ENCODE assay signal across 30 cellular contexts in the genomic region with DNA sequence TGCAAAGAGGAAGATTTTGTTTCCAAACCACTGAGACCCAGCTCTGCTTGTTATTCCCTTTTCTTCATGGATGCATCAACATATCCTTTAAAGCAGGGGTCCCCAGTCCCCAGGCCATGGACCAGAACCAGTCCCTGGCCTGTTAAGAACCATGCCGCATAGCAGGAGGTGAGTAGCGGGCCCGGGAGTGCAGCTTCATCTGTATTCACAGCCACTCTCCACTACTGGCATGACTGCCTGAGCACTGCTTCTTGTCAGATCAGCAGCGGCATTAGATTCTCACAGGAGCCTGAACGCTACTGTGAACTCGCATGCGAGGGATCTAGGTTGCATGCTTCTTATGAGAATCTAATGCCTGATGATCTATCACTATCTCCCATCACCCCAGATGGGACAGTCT. TPM values are rescaled to one million over a fixed set of nuclear protein-coding genes. Genes with fewer than 3 reads are reported as not detected.
DNase-seq lines count a peak whose midpoint lies in the region; ATAC-seq, FAIRE-seq and TF ChIP-seq lines count a peak whose summit lies in the region.
"Had no signal": no experiment of that assay in that cellular context is flagged by ENCODE, and none has a peak within 500 bp of the region (broad histone marks: within the 10 kb centered on the region; RNA-seq: fewer than 3 reads in every experiment).

No MANE protein-coding gene starts in this region.

- H2BK15ac ChIP-seq in neuronal stem cell (ENCODE audit: low read length) = no peak overlapping the region

- H2BK120ac ChIP-seq in neuronal stem cell (ENCODE audit: low read depth, low read length) = no peak overlapping the region

- no CpG with 5 or more reads among the region's 7 CpGs for WGBS in neuronal stem cell (ENCODE audit: extremely low coverage in 2 of 2, insufficient read length in 2 of 2, insufficient replicate concordance in 1 of 2), 2 donors
- 86% methylated on average over 6 of the region's 7 CpGs for whole genome bisulfite sequencing in HepG2 (ENCODE audit: low lambda C conversion rate)

- no peak for TF ChIP-seq RAD21 in HepG2 (CRISPR knock-in tag; IDR thresholded peaks at IDR 0.05)

- H3K27me3 ChIP-seq in neuronal stem cell (ENCODE audit: control insufficient read depth in 3 of 3, insufficient read depth in 3 of 3, low read depth in 1 of 3, low read length in 3 of 3) (no peaks in the 10 kb centered on the region), HepG2 (ENCODE audit: control insufficient read depth in 1 of 2, insufficient read depth in 2 of 2, low read length in 2 of 2) (no peaks in the 10 kb centered on the region)
- H3K27me3 ChIP-seq: BLaER1, SJSA1 had no signal

- TF ChIP-seq EP300 in HepG2 (IDR thresholded peaks at IDR 0.05; ENCODE audit: low read depth in 2 of 2, low read length in 2 of 2) (no peak), HepG2 (CRISPR knock-in tag; IDR thresholded peaks at IDR 0.05; ENCODE audit: borderline replicate concordance) (no peak)

- POLR2A ChIA-PET in HepG2 (lab: Yijun Ruan, JAX) = no interaction called here

- H4K20me1 ChIP-seq in HepG2 (ENCODE audit: insufficient read depth, low read length) = no peaks in the 10 kb centered on the region
- H4K20me1 ChIP-seq: BLaER1 had no signal

- DNase-seq in Ammon's horn (ENCODE audit: low spot score) (peak; percentile 25), D721Med (ENCODE audit: insufficient read length, low spot score) (no peak), head of caudate nucleus (peak in 25 of 42 donors; percentile 7 to 57 (median 29)), neuronal stem cell (ENCODE audit: low spot score) (no peak), foreskin melanocyte (no peak), NOMO-1 (lab: John Stamatoyannopoulos, UW; ENCODE audit: unreplicated experiment in 2 of 2) (no peak), HepG2 (ENCODE audit: low spot score) (no peak), NCI-H1048 (lab: John Stamatoyannopoulos, UW) (no peak)
- DNase-seq: 8988T; ACHN; Caco-2; CD4-positive, alpha-beta T cell; DMS 273 treated with DMSO at 0.1 percent for 48 hours; DMS79; GF-D8; H7; Karpas-422; NCI-H1092 treated with DMSO at 0.1 percent for 48 hours; NCI-H1436; NCI-H187 treated with DMSO at 0.1 percent for 48 hours; NCI-H2107; NCI-H446 treated with DMSO at 0.1 percent for 48 hours; NCI-H526; NCI-H82; NK-92 treated with Interleukin-12 subunit alpha and Interleukin-12 subunit beta, amount 100 ng/mL, for 24 hours; Right ventricle myocardium superior; RPMI8226 had no signal

- no peak overlapping the region for H2AFZ ChIP-seq in neuronal stem cell (ENCODE audit: low read length)
- no peak overlapping the region for H2AFZ ChIP-seq in HepG2 (ENCODE audit: low read length)

- no peaks in the 10 kb centered on the region for H3K79me2 ChIP-seq in HepG2 (ENCODE audit: insufficient read depth, low read length)

- no peak overlapping the region for H3K9ac ChIP-seq in neuronal stem cell (ENCODE audit: low read depth, low read length, poor library complexity)
- no peak overlapping the region for H3K9ac ChIP-seq in HepG2 (ENCODE audit: insufficient read depth, low read depth, low read length)
- H3K9ac ChIP-seq: BLaER1 had no signal

- intact Hi-C loops in head of caudate nucleus (cut with DNase I) (loop anchor here (5.0 kb wide), 1 partner anchor 40 kb away; no protein-coding TSS in a partner anchor), HepG2 (cut with micrococcal nuclease; ENCODE audit: unreplicated experiment) (no loop called here)

- CTCF ChIA-PET in HepG2 (lab: Yijun Ruan, JAX; ENCODE audit: low intra/inter-chr PET ratio, low total read pairs) = no interaction called here

- TF ChIP-seq POLR2A in HepG2 (IDR thresholded peaks at IDR 0.05; ENCODE audit: insufficient read depth in 1 of 2, low read depth in 2 of 2, low read length in 2 of 2) = no peak

- H3K23ac ChIP-seq in neuronal stem cell (ENCODE audit: low read depth, low read length, poor library complexity) = no peak overlapping the region

- peak overlapping the region; percentile 33 for H2BK12ac ChIP-seq in neuronal stem cell (ENCODE audit: low read length)

- no peak overlapping the region for H4K8ac ChIP-seq in neuronal stem cell (ENCODE audit: low read depth, low read length)

- no peak overlapping the region for H3K4ac ChIP-seq in neuronal stem cell (ENCODE audit: low read length)

- H3K9me3 ChIP-seq in neuronal stem cell (replicated peaks in 1 of 2; ENCODE audit: control insufficient read depth in 2 of 2, insufficient read depth in 1 of 2, low read depth in 1 of 2, low read length in 2 of 2) = peaks cover 0 to 4% of the 10 kb centered on the region in 2 donors
- no peaks in the 10 kb centered on the region for H3K9me3 ChIP-seq in HepG2 (ENCODE audit: low read length)
- H3K9me3 ChIP-seq: BLaER1, Caco-2, SJSA1 had no signal

- peaks cover 2% of the 10 kb centered on the region for H3K79me1 ChIP-seq in neuronal stem cell (ENCODE audit: low read depth, low read length)

- H2BK5ac ChIP-seq in neuronal stem cell (ENCODE audit: low read length) = no peak overlapping the region

- H3K4me2 ChIP-seq in neuronal stem cell (ENCODE audit: insufficient read depth, low read length, poor library complexity, severe bottlenecking) (no peak overlapping the region), HepG2 (ENCODE audit: low read depth, low read length) (no peak overlapping the region)
- H3K4me2 ChIP-seq: BLaER1 had no signal

- no peak for ATAC-seq in HepG2

- peak overlapping the region; percentile 19 for H2AK5ac ChIP-seq in neuronal stem cell (ENCODE audit: low read depth, low read length)

- H3K4me1 ChIP-seq in neuronal stem cell (ENCODE audit: control insufficient read depth in 2 of 2, insufficient read depth in 1 of 2, low read depth in 1 of 2, low read length in 2 of 2) = peaks cover 0 to 2% of the 10 kb centered on the region in 2 donors
- peaks cover 34% of the 10 kb centered on the region for H3K4me1 ChIP-seq in HepG2 (ENCODE audit: insufficient read depth, low read length)

- no peak overlapping the region for H4K91ac ChIP-seq in neuronal stem cell (ENCODE audit: low read depth, low read length, poor library complexity)

- FAIRE-seq in D721Med (lab: Jason Lieb, UNC) = peak; percentile 56
- no peak for FAIRE-seq in HepG2 (lab: Jason Lieb, UNC)
- FAIRE-seq: GM12891 had no signal

- H3K18ac ChIP-seq in neuronal stem cell (ENCODE audit: low read length) = no peak overlapping the region

- no peak overlapping the region for H3K27ac ChIP-seq in neuronal stem cell (replicated peaks; ENCODE audit: low read length)
- no peak overlapping the region for H3K27ac ChIP-seq in HepG2 (ENCODE audit: extremely low read length, insufficient read depth, low read length)
- H3K27ac ChIP-seq: BLaER1, SJSA1 had no signal

- in situ Hi-C loops in HepG2 (cut with HindIII; ENCODE audit: extremely low pct_ligation_motif_present, low pct_unique_long_range_greater_than_20kb) = no loop called here

- TF ChIP-seq CTCF in D721Med (IDR thresholded peaks at IDR 0.05; ENCODE audit: insufficient read depth, missing control alignments) (no peak), HepG2 (CRISPR knock-in tag; IDR thresholded peaks at IDR 0.05) (no peak)

- H3K4me3 ChIP-seq in neuronal stem cell (ENCODE audit: low read length in 2 of 2) = no peak overlapping the region
- H3K4me3 ChIP-seq in HepG2 (replicated peaks in 1 of 3; ENCODE audit: insufficient read depth in 1 of 3, low read depth in 2 of 3, low read length in 3 of 3) = no peak overlapping the region
- H3K4me3 ChIP-seq: BLaER1, SJSA1 had no signal

- peaks cover 0 to 19% of the 10 kb centered on the region in 2 donors for H3K36me3 ChIP-seq in neuronal stem cell (replicated peaks in 1 of 2; ENCODE audit: control insufficient read depth in 2 of 2, insufficient read depth in 2 of 2, low read length in 2 of 2)
- no peaks in the 10 kb centered on the region for H3K36me3 ChIP-seq in HepG2 (replicated peaks in 1 of 2; ENCODE audit: control insufficient read depth in 1 of 2, insufficient read depth in 2 of 2, low read length in 2 of 2)
- H3K36me3 ChIP-seq: BLaER1 had no signal

- H3K14ac ChIP-seq in neuronal stem cell (ENCODE audit: low read length) = no peak overlapping the region

- no TSS peak for BruUV-seq in HepG2 (replicated peaks; lab: Mats Ljungman, UMichigan)

RNA-seq across cellular contexts. Expression of a gene that starts 1.6 kb away (rescaled TPM):
- 36.1 TPM for polyA plus RNA-seq in neuronal stem cell (2013, experiment 1 of 2)
- polyA plus RNA-seq in neuronal stem cell (2013, experiment 2 of 2) = 38.0 TPM
- 14.1 and 16.8 TPM in 2 replicates for total RNA-seq in HepG2 (2016; rRNA removed; fragmentation: Illumina TruSeq; extraction: Trizol)
- 41.2 and 49.7 TPM in 2 replicates for total RNA-seq in HepG2 (2016; cell fraction: cytosol; rRNA removed; fragmentation: Illumina TruSeq; extraction: Trizol; ENCODE audit: low read depth)
- total RNA-seq in HepG2 (2016; cell fraction: insoluble cytoplasmic fraction; rRNA removed; fragmentation: Illumina TruSeq; extraction: Trizol) = 15.2 and 16.9 TPM in 2 replicates
- 22.0 and 28.7 TPM in 2 replicates for total RNA-seq in HepG2 (2016; cell fraction: membrane; rRNA removed; fragmentation: Illumina TruSeq; extraction: Trizol)
- 24.8 and 26.2 TPM in 2 replicates for total RNA-seq in HepG2 (2016; cell fraction: nucleus; rRNA removed; fragmentation: Illumina TruSeq; extraction: Trizol)
- 17.2 and 21.2 TPM in 2 replicates for polyA plus RNA-seq in HepG2 (2011; rRNA removed)
- polyA plus RNA-seq in HepG2 (2011; cell fraction: cytosol; rRNA removed) = 3.6 and 4.5 TPM in 2 replicates
- 41.4 and 49.8 TPM in 2 replicates for polyA plus RNA-seq in HepG2 (2011; cell fraction: nucleus; rRNA removed)
- polyA plus RNA-seq in HepG2 (2012) = 10.6 and 14.5 TPM in 2 replicates
- polyA plus RNA-seq in HepG2 (2016; cell fraction: cytosol; fragmentation: Illumina TruSeq; extraction: Trizol; ENCODE audit: low read depth) = 1.5 and 1.7 TPM in 2 replicates
- polyA plus RNA-seq in HepG2 (2016; cell fraction: insoluble cytoplasmic fraction; fragmentation: Illumina TruSeq; extraction: Trizol; ENCODE audit: low read depth) = 14.7 and 14.8 TPM in 2 replicates
- polyA plus RNA-seq in HepG2 (2016; cell fraction: membrane; fragmentation: Illumina TruSeq; extraction: Trizol; ENCODE audit: low read depth) = 5.1 and 5.3 TPM in 2 replicates
- 57.5 and 59.9 TPM in 2 replicates for polyA plus RNA-seq in HepG2 (2016; cell fraction: nucleus; fragmentation: Illumina TruSeq; extraction: Trizol; ENCODE audit: insufficient read depth, low read depth)
- 4.6 and 6.5 TPM in 2 replicates for polyA minus RNA-seq in HepG2 (2011; rRNA and poly(A)+ RNA removed; ENCODE audit: low replicate concordance)
- 7.3 and 10.0 TPM in 2 replicates for polyA minus RNA-seq in HepG2 (2011; cell fraction: cytosol; rRNA and poly(A)+ RNA removed)
- polyA minus RNA-seq in HepG2 (2011; cell fraction: nucleus; rRNA and poly(A)+ RNA removed) = 46.1 and 47.0 TPM in 2 replicates

RNA-seq across cellular contexts. Expression of a gene that starts 43.2 kb away (rescaled TPM):
- polyA plus RNA-seq in neuronal stem cell (2013, experiment 1 of 2) = 31.4 TPM
- polyA plus RNA-seq in neuronal stem cell (2013, experiment 2 of 2) = 31.2 TPM
- total RNA-seq in HepG2 (2016; rRNA removed; fragmentation: Illumina TruSeq; extraction: Trizol) = 38.5 and 48.6 TPM in 2 replicates
- total RNA-seq in HepG2 (2016; cell fraction: cytosol; rRNA removed; fragmentation: Illumina TruSeq; extraction: Trizol; ENCODE audit: low read depth) = 24.9 and 27.3 TPM in 2 replicates
- 29.4 and 38.2 TPM in 2 replicates for total RNA-seq in HepG2 (2016; cell fraction: insoluble cytoplasmic fraction; rRNA removed; fragmentation: Illumina TruSeq; extraction: Trizol)
- 63.4 and 68.1 TPM in 2 replicates for total RNA-seq in HepG2 (2016; cell fraction: membrane; rRNA removed; fragmentation: Illumina TruSeq; extraction: Trizol)
- 10.7 and 13.6 TPM in 2 replicates for total RNA-seq in HepG2 (2016; cell fraction: nucleus; rRNA removed; fragmentation: Illumina TruSeq; extraction: Trizol)
- 15.1 and 19.1 TPM in 2 replicates for polyA plus RNA-seq in HepG2 (2011; rRNA removed)
- 7.8 and 10.5 TPM in 2 replicates for polyA plus RNA-seq in HepG2 (2011; cell fraction: cytosol; rRNA removed)
- polyA plus RNA-seq in HepG2 (2011; cell fraction: nucleus; rRNA removed) = 7.1 and 7.5 TPM in 2 replicates
- 13.7 and 24.4 TPM in 2 replicates for polyA plus RNA-seq in HepG2 (2012)
- 46.2 and 46.3 TPM in 2 replicates for polyA plus RNA-seq in HepG2 (2016; cell fraction: cytosol; fragmentation: Illumina TruSeq; extraction: Trizol; ENCODE audit: low read depth)
- 43.4 and 46.4 TPM in 2 replicates for polyA plus RNA-seq in HepG2 (2016; cell fraction: insoluble cytoplasmic fraction; fragmentation: Illumina TruSeq; extraction: Trizol; ENCODE audit: low read depth)
- 55.8 and 75.8 TPM in 2 replicates for polyA plus RNA-seq in HepG2 (2016; cell fraction: membrane; fragmentation: Illumina TruSeq; extraction: Trizol; ENCODE audit: low read depth)
- polyA plus RNA-seq in HepG2 (2016; cell fraction: nucleus; fragmentation: Illumina TruSeq; extraction: Trizol; ENCODE audit: insufficient read depth, low read depth) = 45.5 and 52.2 TPM in 2 replicates
- polyA minus RNA-seq in HepG2 (2011; rRNA and poly(A)+ RNA removed; ENCODE audit: low replicate concordance) = 17.9 and 34.9 TPM in 2 replicates
- polyA minus RNA-seq in HepG2 (2011; cell fraction: cytosol; rRNA and poly(A)+ RNA removed) = 18.2 and 30.0 TPM in 2 replicates
- 15.5 and 16.7 TPM in 2 replicates for polyA minus RNA-seq in HepG2 (2011; cell fraction: nucleus; rRNA and poly(A)+ RNA removed)

Comparison
In these comparisons a context has a peak if more than half of its experiments do, and no peak if none do; other contexts are left out.
1. DNase-seq: peak in Ammon's horn (single experiment) and head of caudate nucleus (25 of 42); none in D721Med (single experiment), neuronal stem cell (single experiment), foreskin melanocyte (single experiment), NOMO-1 (0 of 2), HepG2 (single experiment) and NCI-H1048 (single experiment).